ENCODE assay signal across 1 cellular context in the genomic region with DNA sequence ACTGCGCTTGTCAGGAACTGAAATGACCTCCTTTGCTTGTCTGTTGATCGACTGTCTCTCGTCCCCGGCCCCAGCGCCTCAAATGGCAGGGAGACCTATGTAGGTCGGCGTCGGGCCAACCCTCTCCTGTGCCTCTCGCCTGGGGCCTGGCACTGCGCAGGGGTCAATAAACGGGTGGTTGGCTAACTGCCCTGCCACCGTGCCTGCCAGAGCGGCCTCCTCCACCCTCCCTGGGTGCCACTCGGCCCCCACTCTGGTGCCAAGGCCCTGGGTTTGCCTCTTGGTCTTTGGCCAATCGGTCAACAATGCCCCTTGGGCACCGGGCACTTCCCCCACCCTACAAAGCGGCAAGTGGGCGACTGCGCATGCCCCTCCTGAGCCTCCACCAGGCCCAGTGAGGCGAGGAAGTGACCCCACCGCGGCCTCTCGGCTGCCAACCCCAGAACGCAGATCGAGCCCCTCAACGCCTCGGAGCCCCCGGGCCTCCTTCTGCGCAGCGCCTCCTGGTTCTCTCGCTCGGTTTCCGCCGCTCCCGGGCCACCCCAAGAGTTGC.
TF ChIP-seq lines count a peak whose summit lies in the region.

No MANE protein-coding gene starts in this region.

TF ChIP-seq in HEK293, 187 proteins besides CTCF, POLR2A, EP300 and RAD21 (continued from another document):
- TF ChIP-seq, protein P1, sequence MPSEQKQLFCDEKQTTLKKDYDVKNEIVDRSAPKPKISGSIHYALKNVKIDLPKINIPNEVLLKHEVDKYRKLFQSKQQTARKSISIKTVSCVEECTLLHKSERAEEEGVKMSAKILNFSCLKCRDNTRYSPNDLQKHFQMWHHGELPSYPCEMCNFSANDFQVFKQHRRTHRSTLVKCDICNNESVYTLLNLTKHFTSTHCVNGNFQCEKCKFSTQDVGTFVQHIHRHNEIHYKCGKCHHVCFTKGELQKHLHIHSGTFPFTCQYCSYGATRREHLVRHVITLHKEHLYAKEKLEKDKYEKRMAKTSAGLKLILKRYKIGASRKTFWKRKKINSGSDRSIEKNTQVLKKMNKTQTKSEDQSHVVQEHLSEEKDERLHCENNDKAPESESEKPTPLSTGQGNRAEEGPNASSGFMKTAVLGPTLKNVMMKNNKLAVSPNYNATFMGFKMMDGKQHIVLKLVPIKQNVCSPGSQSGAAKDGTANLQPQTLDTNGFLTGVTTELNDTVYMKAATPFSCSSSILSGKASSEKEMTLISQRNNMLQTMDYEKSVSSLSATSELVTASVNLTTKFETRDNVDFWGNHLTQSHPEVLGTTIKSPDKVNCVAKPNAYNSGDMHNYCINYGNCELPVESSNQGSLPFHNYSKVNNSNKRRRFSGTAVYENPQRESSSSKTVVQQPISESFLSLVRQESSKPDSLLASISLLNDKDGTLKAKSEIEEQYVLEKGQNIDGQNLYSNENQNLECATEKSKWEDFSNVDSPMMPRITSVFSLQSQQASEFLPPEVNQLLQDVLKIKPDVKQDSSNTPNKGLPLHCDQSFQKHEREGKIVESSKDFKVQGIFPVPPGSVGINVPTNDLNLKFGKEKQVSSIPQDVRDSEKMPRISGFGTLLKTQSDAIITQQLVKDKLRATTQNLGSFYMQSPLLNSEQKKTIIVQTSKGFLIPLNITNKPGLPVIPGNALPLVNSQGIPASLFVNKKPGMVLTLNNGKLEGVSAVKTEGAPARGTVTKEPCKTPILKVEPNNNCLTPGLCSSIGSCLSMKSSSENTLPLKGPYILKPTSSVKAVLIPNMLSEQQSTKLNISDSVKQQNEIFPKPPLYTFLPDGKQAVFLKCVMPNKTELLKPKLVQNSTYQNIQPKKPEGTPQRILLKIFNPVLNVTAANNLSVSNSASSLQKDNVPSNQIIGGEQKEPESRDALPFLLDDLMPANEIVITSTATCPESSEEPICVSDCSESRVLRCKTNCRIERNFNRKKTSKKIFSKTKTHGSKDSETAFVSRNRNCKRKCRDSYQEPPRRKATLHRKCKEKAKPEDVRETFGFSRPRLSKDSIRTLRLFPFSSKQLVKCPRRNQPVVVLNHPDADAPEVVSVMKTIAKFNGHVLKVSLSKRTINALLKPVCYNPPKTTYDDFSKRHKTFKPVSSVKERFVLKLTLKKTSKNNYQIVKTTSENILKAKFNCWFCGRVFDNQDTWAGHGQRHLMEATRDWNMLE (tag by site-specific recombination; conservative IDR thresholded peaks at IDR 0.05; ENCODE audit: low read depth): no peak
- TF ChIP-seq, protein P2, sequence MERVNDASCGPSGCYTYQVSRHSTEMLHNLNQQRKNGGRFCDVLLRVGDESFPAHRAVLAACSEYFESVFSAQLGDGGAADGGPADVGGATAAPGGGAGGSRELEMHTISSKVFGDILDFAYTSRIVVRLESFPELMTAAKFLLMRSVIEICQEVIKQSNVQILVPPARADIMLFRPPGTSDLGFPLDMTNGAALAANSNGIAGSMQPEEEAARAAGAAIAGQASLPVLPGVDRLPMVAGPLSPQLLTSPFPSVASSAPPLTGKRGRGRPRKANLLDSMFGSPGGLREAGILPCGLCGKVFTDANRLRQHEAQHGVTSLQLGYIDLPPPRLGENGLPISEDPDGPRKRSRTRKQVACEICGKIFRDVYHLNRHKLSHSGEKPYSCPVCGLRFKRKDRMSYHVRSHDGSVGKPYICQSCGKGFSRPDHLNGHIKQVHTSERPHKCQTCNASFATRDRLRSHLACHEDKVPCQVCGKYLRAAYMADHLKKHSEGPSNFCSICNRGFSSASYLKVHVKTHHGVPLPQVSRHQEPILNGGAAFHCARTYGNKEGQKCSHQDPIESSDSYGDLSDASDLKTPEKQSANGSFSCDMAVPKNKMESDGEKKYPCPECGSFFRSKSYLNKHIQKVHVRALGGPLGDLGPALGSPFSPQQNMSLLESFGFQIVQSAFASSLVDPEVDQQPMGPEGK (tag by site-specific recombination; IDR thresholded peaks at IDR 0.05): peak; percentile 81
- TF ChIP-seq ZBTB48 (tag by site-specific recombination; IDR thresholded peaks at IDR 0.05) (peak; percentile 52; the same call in 1 of the 2 replicates), ZNF777 (tag by site-specific recombination; IDR thresholded peaks at IDR 0.05; ENCODE audit: borderline replicate concordance) (0 out of 2 replicates have a peak, but pooled peaks have one; percentile 68), ZNF2 (tag by site-specific recombination; IDR thresholded peaks at IDR 0.05) (peak; percentile 82), ZNF549 (tag by site-specific recombination; IDR thresholded peaks at IDR 0.05) (no peak), GLIS1 (tag by site-specific recombination; IDR thresholded peaks at IDR 0.05) (peak; percentile 71), ZNF423 (tag by site-specific recombination; IDR thresholded peaks at IDR 0.05) (no peak)
- TF ChIP-seq, protein P3, sequence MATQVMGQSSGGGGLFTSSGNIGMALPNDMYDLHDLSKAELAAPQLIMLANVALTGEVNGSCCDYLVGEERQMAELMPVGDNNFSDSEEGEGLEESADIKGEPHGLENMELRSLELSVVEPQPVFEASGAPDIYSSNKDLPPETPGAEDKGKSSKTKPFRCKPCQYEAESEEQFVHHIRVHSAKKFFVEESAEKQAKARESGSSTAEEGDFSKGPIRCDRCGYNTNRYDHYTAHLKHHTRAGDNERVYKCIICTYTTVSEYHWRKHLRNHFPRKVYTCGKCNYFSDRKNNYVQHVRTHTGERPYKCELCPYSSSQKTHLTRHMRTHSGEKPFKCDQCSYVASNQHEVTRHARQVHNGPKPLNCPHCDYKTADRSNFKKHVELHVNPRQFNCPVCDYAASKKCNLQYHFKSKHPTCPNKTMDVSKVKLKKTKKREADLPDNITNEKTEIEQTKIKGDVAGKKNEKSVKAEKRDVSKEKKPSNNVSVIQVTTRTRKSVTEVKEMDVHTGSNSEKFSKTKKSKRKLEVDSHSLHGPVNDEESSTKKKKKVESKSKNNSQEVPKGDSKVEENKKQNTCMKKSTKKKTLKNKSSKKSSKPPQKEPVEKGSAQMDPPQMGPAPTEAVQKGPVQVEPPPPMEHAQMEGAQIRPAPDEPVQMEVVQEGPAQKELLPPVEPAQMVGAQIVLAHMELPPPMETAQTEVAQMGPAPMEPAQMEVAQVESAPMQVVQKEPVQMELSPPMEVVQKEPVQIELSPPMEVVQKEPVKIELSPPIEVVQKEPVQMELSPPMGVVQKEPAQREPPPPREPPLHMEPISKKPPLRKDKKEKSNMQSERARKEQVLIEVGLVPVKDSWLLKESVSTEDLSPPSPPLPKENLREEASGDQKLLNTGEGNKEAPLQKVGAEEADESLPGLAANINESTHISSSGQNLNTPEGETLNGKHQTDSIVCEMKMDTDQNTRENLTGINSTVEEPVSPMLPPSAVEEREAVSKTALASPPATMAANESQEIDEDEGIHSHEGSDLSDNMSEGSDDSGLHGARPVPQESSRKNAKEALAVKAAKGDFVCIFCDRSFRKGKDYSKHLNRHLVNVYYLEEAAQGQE (tag by site-specific recombination; IDR thresholded peaks at IDR 0.05): 0 out of 2 replicates have a peak, but pooled peaks have one; percentile 22
- TF ChIP-seq, protein P4, sequence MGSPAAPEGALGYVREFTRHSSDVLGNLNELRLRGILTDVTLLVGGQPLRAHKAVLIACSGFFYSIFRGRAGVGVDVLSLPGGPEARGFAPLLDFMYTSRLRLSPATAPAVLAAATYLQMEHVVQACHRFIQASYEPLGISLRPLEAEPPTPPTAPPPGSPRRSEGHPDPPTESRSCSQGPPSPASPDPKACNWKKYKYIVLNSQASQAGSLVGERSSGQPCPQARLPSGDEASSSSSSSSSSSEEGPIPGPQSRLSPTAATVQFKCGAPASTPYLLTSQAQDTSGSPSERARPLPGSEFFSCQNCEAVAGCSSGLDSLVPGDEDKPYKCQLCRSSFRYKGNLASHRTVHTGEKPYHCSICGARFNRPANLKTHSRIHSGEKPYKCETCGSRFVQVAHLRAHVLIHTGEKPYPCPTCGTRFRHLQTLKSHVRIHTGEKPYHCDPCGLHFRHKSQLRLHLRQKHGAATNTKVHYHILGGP (tag by site-specific recombination; IDR thresholded peaks at IDR 0.05): no peak
